In genomic region chr13:40344270-40345148, GRCh38 we compare ENCODE assay signal across 1 cellular context.
A peak's percentile ranks its signal among the peaks of the same experiment; 100 is the strongest.
TF ChIP-seq lines count a peak whose summit lies in the region.

No MANE protein-coding gene starts in this region.

TF ChIP-seq in K562, 482 proteins besides CTCF, POLR2A, EP300 and RAD21 (continued from another document):
- TF ChIP-seq PBX2 (CRISPR knock-in tag; IDR thresholded peaks at IDR 0.05; ENCODE audit: low read depth) (no peak), PBX2 (tag; conservative IDR thresholded peaks at IDR 0.05; ENCODE audit: low read depth) (0 out of 2 replicates have a peak, but pooled peaks have one; percentile 24), PKNOX1 (IDR thresholded peaks at IDR 0.05) (peak; percentile 33; the same call in 1 of the 2 replicates)
TF ChIP-seq in K562: peak in this region for 2.
